8 cellular contexts compared by ENCODE assay signal in genomic region chr22:46072981-46073682, GRCh38.
DNase-seq lines count a peak whose midpoint lies in the region; ATAC-seq and TF ChIP-seq lines count a peak whose summit lies in the region.

No MANE protein-coding gene starts in this region.

- peaks cover 0 to 5% (median 0%) of the 10 kb centered on the region in 3 donors for H3K36me3 Mint-ChIP-seq in CD8-positive, alpha-beta memory T cell
- H3K36me3 Mint-ChIP-seq in osteocyte (ENCODE audit: unreplicated experiment): peaks cover 38% of the 10 kb centered on the region

- CTCF ChIA-PET in CD8-positive, alpha-beta memory T cell (lab: Charles Lee): interaction anchor here (1.2 kb wide), 1 partner anchor 67 kb away, joined by 5 read pairs; no protein-coding TSS in a partner anchor

- H3K27ac ChIP-seq in CD8-positive, alpha-beta memory T cell (ENCODE audit: low read depth, low read length): no peak overlapping the region

- peaks cover 25% of the 10 kb centered on the region for H3K4me1 ChIP-seq in CD8-positive, alpha-beta memory T cell (ENCODE audit: insufficient read depth, low read length)

- H3K27me3 Mint-ChIP-seq in CD8-positive, alpha-beta memory T cell: peaks cover 6 to 7% of the 10 kb centered on the region in 2 donors
- H3K27me3 Mint-ChIP-seq in osteocyte (ENCODE audit: unreplicated experiment): no peaks in the 10 kb centered on the region

- H3K9me3 Mint-ChIP-seq in CD8-positive, alpha-beta memory T cell: no peaks in the 10 kb centered on the region
- H3K9me3 Mint-ChIP-seq in osteocyte (ENCODE audit: unreplicated experiment): no peaks in the 10 kb centered on the region

- POLR2A ChIA-PET in CD8-positive, alpha-beta memory T cell (lab: Charles Lee): no interaction called here

- peak overlapping the region in 6 of 7 donors; percentile 64 to 84 (median 74) for H3K4me3 Mint-ChIP-seq in CD8-positive, alpha-beta memory T cell
- H3K4me3 Mint-ChIP-seq in osteocyte (ENCODE audit: unreplicated experiment): peak overlapping the region; percentile 89

- ATAC-seq in HG03159 (IDR thresholded peaks at IDR 0.05; ENCODE audit: unreplicated experiment): no peak

- peaks cover 23 to 56% (median 35%) of the 10 kb centered on the region in 3 donors for H3K4me1 Mint-ChIP-seq in CD8-positive, alpha-beta memory T cell
- peaks cover 64% of the 10 kb centered on the region for H3K4me1 Mint-ChIP-seq in osteocyte (ENCODE audit: unreplicated experiment)

- H3K9me3 ChIP-seq in CD8-positive, alpha-beta memory T cell (ENCODE audit: low read length): no peaks in the 10 kb centered on the region

- TF ChIP-seq CTCF in epithelial cell of esophagus (IDR thresholded peaks at IDR 0.05; ENCODE audit: insufficient read depth, low read depth, low read length, missing control alignments): no peak
- no peak for TF ChIP-seq CTCF in osteocyte (IDR thresholded peaks at IDR 0.05)

- DNase-seq in CD8-positive, alpha-beta memory T cell: peak in 1 of 5 donors; percentile 18
- peak; percentile 66 for DNase-seq in NCI-H69 (lab: John Stamatoyannopoulos, UW)
- no peak for DNase-seq in epithelial cell of esophagus (ENCODE audit: low read depth)
- DNase-seq in osteocyte (ENCODE audit: extremely low spot score, unreplicated experiment): no peak
- DNase-seq in effector CD4-positive, alpha-beta T cell: no peak
- DNase-seq in iPS-NIHi11 (ENCODE audit: low spot score): no peak
- DNase-seq in MV-4-11 (lab: John Stamatoyannopoulos, UW): no peak

- no peaks in the 10 kb centered on the region for H3K27me3 ChIP-seq in CD8-positive, alpha-beta memory T cell (ENCODE audit: insufficient read depth, low read length, poor library complexity, severe bottlenecking)

- peak overlapping the region in 2 of 8 donors; percentile 48 to 87 for H3K27ac Mint-ChIP-seq in CD8-positive, alpha-beta memory T cell
- H3K27ac Mint-ChIP-seq in osteocyte (ENCODE audit: unreplicated experiment): peak overlapping the region; percentile 85

- H3K4me3 ChIP-seq in CD8-positive, alpha-beta memory T cell (ENCODE audit: low read length): peak overlapping the region; percentile 25
- H3K4me3 ChIP-seq in epithelial cell of esophagus (ENCODE audit: low read length): peak overlapping the region; percentile 89

- H3K36me3 ChIP-seq in CD8-positive, alpha-beta memory T cell (ENCODE audit: insufficient read depth, low read length): no peaks in the 10 kb centered on the region
